24 cellular contexts compared by ENCODE assay signal in the genomic region with DNA sequence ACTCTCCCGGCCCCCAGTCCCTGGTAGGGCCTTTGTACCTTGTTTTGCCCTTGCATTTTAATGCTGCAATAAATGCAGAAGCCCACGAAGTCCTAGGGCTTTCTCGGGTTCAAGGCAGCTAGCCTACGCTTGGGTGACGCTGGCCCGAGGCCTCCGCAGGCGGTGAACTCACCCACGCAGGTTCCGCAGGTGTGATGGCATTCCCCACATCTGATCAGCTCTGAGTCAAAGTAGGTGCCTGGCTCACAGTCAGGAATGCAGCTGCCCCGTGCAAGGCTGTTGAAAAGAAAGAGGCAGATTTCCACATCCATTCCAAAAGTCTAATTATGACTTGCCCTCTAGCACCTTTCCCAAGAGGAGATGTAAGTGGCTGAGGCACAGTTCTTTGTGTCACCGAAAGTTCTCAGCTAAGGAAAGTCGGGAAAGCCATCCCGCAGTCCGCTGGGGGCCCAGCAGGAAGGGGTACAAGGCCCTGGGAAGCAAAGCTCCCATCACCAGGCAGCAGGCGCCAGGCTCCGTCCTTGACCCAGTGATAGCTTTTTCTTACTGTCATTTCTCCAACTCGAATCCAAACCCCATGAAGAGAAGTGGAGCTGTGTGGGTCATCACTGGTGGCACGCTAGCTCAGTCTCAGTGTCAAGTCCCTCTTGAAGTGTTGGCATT.
"Had no signal": no experiment of that assay in that cellular context is flagged by ENCODE, and none has a peak within 500 bp of the region (broad histone marks: within the 10 kb centered on the region; RNA-seq: fewer than 3 reads in every experiment).

No MANE protein-coding gene starts in this region.

- H3K9me3 Mint-ChIP-seq: activated CD4-positive, alpha-beta T cell treated with anti-CD3 and anti-CD28 coated beads, Interleukin-2, amount 10 ng/mL, durations not matched to agents 24 days and 14 days; activated CD8-positive, alpha-beta T cell treated with anti-CD3 and anti-CD28 coated beads for 36 hours; activated T-cell treated with anti-CD3 and anti-CD28 coated beads, Interleukin-2, amount 50 U/mL, for 24 hours; memory B cell; naive B cell; neural crest cell; T-cell had no signal

- H3K4me1 Mint-ChIP-seq: neural crest cell had no signal

- H3K36me3 ChIP-seq: brain microvascular endothelial cell, left lung, upper lobe of left lung had no signal

- H3K4me3 ChIP-seq: left lung, mucosa of descending colon, psoas muscle, right lobe of liver, smooth muscle cell, stomach, upper lobe of left lung had no signal

- DNase-seq: activated CD4-positive, alpha-beta T cell treated with anti-CD3 and anti-CD28 coated beads, Interleukin-2, amount 10 ng/mL, durations not matched to agents 24 days and 14 days; activated CD8-positive, alpha-beta T cell treated with anti-CD3 and anti-CD28 coated beads for 36 hours; activated naive CD4-positive, alpha-beta T cell treated with anti-CD3 and anti-CD28 coated beads, Interleukin-2, amount 50 U/mL, for 16 hours; activated T-cell treated with anti-CD3 and anti-CD28 coated beads, Interleukin-2, amount 50 U/mL, for 24 hours; aorta; brain microvascular endothelial cell; cortex of kidney; glutamatergic neuron; hypothalamus; kidney; left lung; mucosa of descending colon; naive B cell; psoas muscle; stimulated activated CD4-positive, alpha-beta T cell treated with anti-CD3 and anti-CD28 coated beads, Interleukin-4, amount 100 ng/mL, for 24 hours; stomach; T-cell; T-helper 9 cell had no signal

- H3K27me3 Mint-ChIP-seq: activated CD4-positive, alpha-beta T cell treated with anti-CD3 and anti-CD28 coated beads, Interleukin-2, amount 10 ng/mL, durations not matched to agents 24 days and 14 days; activated CD8-positive, alpha-beta T cell treated with anti-CD3 and anti-CD28 coated beads for 36 hours had no signal

- H3K27ac Mint-ChIP-seq: activated CD4-positive, alpha-beta T cell treated with anti-CD3 and anti-CD28 coated beads, Interleukin-2, amount 10 ng/mL, durations not matched to agents 24 days and 14 days; activated CD8-positive, alpha-beta T cell treated with anti-CD3 and anti-CD28 coated beads for 36 hours; activated T-cell treated with anti-CD3 and anti-CD28 coated beads, Interleukin-2, amount 50 U/mL, for 24 hours; memory B cell; T-cell had no signal

- H3K27me3 ChIP-seq: right lobe of liver, upper lobe of left lung had no signal

- H3K4me1 ChIP-seq: psoas muscle, stomach had no signal

- H3K4me2 ChIP-seq: smooth muscle cell had no signal

- H3K4me3 Mint-ChIP-seq: activated CD4-positive, alpha-beta T cell treated with anti-CD3 and anti-CD28 coated beads, Interleukin-2, amount 10 ng/mL, durations not matched to agents 24 days and 14 days; activated CD8-positive, alpha-beta T cell treated with anti-CD3 and anti-CD28 coated beads for 36 hours; activated T-cell treated with anti-CD3 and anti-CD28 coated beads, Interleukin-2, amount 50 U/mL, for 24 hours; memory B cell; neural crest cell; stimulated activated effector memory CD8-positive, alpha-beta T cell treated with anti-CD3 and anti-CD28 coated beads, Interleukin-12 subunit alpha, Interleukin-12 subunit beta, amount 100 ng/mL, for 72 hours; T-cell had no signal

- H3K9me3 ChIP-seq: left lung, mucosa of descending colon, psoas muscle, right lobe of liver, stomach, upper lobe of left lung had no signal

- H3K36me3 Mint-ChIP-seq: memory B cell; stimulated activated effector memory CD8-positive, alpha-beta T cell treated with anti-CD3 and anti-CD28 coated beads, Interleukin-12 subunit alpha, Interleukin-12 subunit beta, amount 100 ng/mL, for 72 hours; T-cell had no signal

- H3K27ac ChIP-seq: brain microvascular endothelial cell, left lung, psoas muscle, right lobe of liver, stomach, upper lobe of left lung had no signal

- ATAC-seq: activated CD8-positive, alpha-beta T cell treated with anti-CD3 and anti-CD28 coated beads for 36 hours; left lung; mucosa of descending colon; psoas muscle; right lobe of liver; stimulated activated effector memory CD8-positive, alpha-beta T cell treated with anti-CD3 and anti-CD28 coated beads, Interleukin-12 subunit alpha, Interleukin-12 subunit beta, amount 100 ng/mL, for 72 hours; T-cell had no signal
